In the genomic region with DNA sequence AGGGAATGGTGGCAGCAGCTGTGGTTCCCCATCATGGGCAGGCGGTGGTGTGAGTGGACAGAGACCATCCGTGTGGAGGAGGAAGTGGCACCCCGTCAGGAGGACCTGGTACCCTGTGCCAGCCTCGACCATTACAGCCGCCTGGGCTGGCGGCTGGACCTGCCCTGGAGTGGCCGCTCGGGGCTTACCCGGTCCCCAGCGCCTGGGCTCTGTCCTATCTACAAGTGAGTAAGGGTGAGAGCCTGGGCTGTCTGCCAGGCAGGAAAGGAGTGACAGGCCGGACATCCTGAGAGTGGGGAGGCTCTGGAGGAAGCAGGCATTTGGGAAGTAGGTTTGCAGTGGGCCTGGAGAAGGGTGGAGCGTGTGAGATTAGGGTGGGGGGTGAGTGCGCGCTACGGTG, we compare ENCODE assay signal across 2 cellular contexts.
TF ChIP-seq lines count a peak whose summit lies in the region.

No MANE protein-coding gene starts in this region.

TF ChIP-seq in liver, 16 proteins besides CTCF, POLR2A, EP300 and RAD21 (continued from another document):
- TF ChIP-seq, protein P1, sequence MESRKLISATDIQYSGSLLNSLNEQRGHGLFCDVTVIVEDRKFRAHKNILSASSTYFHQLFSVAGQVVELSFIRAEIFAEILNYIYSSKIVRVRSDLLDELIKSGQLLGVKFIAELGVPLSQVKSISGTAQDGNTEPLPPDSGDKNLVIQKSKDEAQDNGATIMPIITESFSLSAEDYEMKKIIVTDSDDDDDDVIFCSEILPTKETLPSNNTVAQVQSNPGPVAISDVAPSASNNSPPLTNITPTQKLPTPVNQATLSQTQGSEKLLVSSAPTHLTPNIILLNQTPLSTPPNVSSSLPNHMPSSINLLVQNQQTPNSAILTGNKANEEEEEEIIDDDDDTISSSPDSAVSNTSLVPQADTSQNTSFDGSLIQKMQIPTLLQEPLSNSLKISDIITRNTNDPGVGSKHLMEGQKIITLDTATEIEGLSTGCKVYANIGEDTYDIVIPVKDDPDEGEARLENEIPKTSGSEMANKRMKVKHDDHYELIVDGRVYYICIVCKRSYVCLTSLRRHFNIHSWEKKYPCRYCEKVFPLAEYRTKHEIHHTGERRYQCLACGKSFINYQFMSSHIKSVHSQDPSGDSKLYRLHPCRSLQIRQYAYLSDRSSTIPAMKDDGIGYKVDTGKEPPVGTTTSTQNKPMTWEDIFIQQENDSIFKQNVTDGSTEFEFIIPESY (IDR thresholded peaks at IDR 0.05): no peak
- peak; percentile 56 for TF ChIP-seq NR2F2 (IDR thresholded peaks at IDR 0.05)

TF ChIP-seq in HepG2, 621 proteins besides CTCF, POLR2A, EP300 and RAD21 (continued from another document):
- TF ChIP-seq ZNF280D (CRISPR knock-in tag; IDR thresholded peaks at IDR 0.05) (no peak), NFYC (CRISPR knock-in tag; IDR thresholded peaks at IDR 0.05) (no peak), RBFOX2 (IDR thresholded peaks at IDR 0.05; ENCODE audit: low read depth, low read length) (no peak), SMARCE1 (IDR thresholded peaks at IDR 0.05; ENCODE audit: borderline replicate concordance) (no peak), ZFP1 (CRISPR knock-in tag; IDR thresholded peaks at IDR 0.05) (no peak), RBAK (CRISPR knock-in tag; IDR thresholded peaks at IDR 0.05) (no peak), MBNL3 (CRISPR knock-in tag; conservative IDR thresholded peaks at IDR 0.05) (no peak), ZNF550 (CRISPR knock-in tag; IDR thresholded peaks at IDR 0.05; ENCODE audit: borderline replicate concordance) (no peak), ZBTB14 (CRISPR knock-in tag; IDR thresholded peaks at IDR 0.05) (no peak), SAP130 (CRISPR knock-in tag; IDR thresholded peaks at IDR 0.05; ENCODE audit: low read depth) (no peak), GABPB1 (CRISPR knock-in tag; IDR thresholded peaks at IDR 0.05) (no peak), ZNF792 (CRISPR knock-in tag; IDR thresholded peaks at IDR 0.05) (no peak), NR2F2 (IDR thresholded peaks at IDR 0.05; ENCODE audit: borderline replicate concordance, low read depth) (no peak), HDAC2 (CRISPR knock-in tag; IDR thresholded peaks at IDR 0.05) (no peak)
- TF ChIP-seq, protein P2, sequence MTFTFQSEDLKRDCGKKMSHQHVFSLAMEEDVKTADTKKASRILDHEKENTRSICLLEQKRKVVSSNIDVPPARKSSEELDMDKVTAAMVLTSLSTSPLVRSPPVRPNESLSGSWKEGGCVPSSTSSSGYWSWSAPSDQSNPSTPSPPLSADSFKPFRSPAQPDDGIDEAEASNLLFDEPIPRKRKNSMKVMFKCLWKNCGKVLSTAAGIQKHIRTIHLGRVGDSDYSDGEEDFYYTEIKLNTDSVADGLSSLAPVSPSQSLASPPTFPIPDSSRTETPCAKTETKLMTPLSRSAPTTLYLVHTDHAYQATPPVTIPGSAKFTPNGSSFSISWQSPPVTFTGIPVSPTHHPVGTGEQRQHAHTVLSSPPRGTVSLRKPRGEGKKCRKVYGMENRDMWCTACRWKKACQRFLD (CRISPR knock-in tag; IDR thresholded peaks at IDR 0.05; ENCODE audit: borderline replicate concordance): no peak
- TF ChIP-seq, protein P3, sequence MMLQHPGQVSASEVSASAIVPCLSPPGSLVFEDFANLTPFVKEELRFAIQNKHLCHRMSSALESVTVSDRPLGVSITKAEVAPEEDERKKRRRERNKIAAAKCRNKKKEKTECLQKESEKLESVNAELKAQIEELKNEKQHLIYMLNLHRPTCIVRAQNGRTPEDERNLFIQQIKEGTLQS (CRISPR knock-in tag; IDR thresholded peaks at IDR 0.05): no peak
TF ChIP-seq in HepG2: peak in this region for 0.
